8 cellular contexts compared by ENCODE assay signal in genomic region chr1:228108742-228109072, GRCh38. TPM values are rescaled to one million over a fixed set of nuclear protein-coding genes. Genes with fewer than 3 reads are reported as not detected.
DNase-seq lines count a peak whose midpoint lies in the region; ATAC-seq and TF ChIP-seq lines count a peak whose summit lies in the region.

No MANE protein-coding gene starts in this region.

- peak overlapping the region; percentile 79 for H3K9ac ChIP-seq in iPS-15b (ENCODE audit: low read depth, low read length)
- peak overlapping the region; percentile 56 to 94 (median 89) for H3K9ac ChIP-seq in subcutaneous abdominal adipose tissue (ENCODE audit: low read length in 5 of 5)

- peak overlapping the region; percentile 88 for H3K4me3 ChIP-seq in iPS-15b (ENCODE audit: low read depth, low read length)
- H3K4me3 ChIP-seq in subcutaneous abdominal adipose tissue (ENCODE audit: low read depth in 1 of 5, low read length in 5 of 5) = peak overlapping the region; percentile 87 to 99 (median 95)

- DNase-seq in DMS53 (lab: John Stamatoyannopoulos, UW) (peak; percentile 40), DMS53 treated with DMSO at 0.1 percent for 48 hours (lab: John Stamatoyannopoulos, UW; ENCODE audit: unreplicated experiment) (no peak), WTC11 (ENCODE audit: low spot score) (no peak), NCI-H2227 (lab: John Stamatoyannopoulos, UW; ENCODE audit: unreplicated experiment) (no peak), GM13976 (ENCODE audit: low spot score) (no peak), DMS 273 treated with DMSO at 0.1 percent for 48 hours (lab: John Stamatoyannopoulos, UW) (no peak)

- POLR2A ChIA-PET in WTC11 (lab: Charles Lee) = no interaction called here

- in situ Hi-C loops in GM13976 (cut with MboI; ENCODE audit: low sequenced_read_pairs, unreplicated experiment) = no loop called here

- H3K9me3 Mint-ChIP-seq in WTC11 = no peaks in the 10 kb centered on the region

- H3K9me3 ChIP-seq in iPS-15b (ENCODE audit: control insufficient read depth, insufficient read depth, low read length) (no peaks in the 10 kb centered on the region), subcutaneous abdominal adipose tissue (ENCODE audit: control insufficient read depth in 5 of 5, low read length in 5 of 5) (no peaks in the 10 kb centered on the region)

- H3K27me3 ChIP-seq in iPS-15b (ENCODE audit: control insufficient read depth, insufficient read depth, low read length) (no peaks in the 10 kb centered on the region), subcutaneous abdominal adipose tissue (ENCODE audit: control insufficient read depth in 5 of 5, insufficient read depth in 4 of 5, low read length in 5 of 5) (no peaks in the 10 kb centered on the region)

- H3K4me3 Mint-ChIP-seq in WTC11 = peak overlapping the region; percentile 89

- TF ChIP-seq CTCF in WTC11 (IDR thresholded peaks at IDR 0.05) (no peak), GM13976 (IDR thresholded peaks at IDR 0.05; ENCODE audit: borderline replicate concordance, control extremely low read depth, extremely low read depth, insufficient read depth, missing control alignments) (no peak)

- peak overlapping the region; percentile 36 for H3K27ac Mint-ChIP-seq in WTC11

- H3K36me3 ChIP-seq in iPS-15b (ENCODE audit: control insufficient read depth, insufficient read depth, low read length) = peaks cover 6% of the 10 kb centered on the region
- peaks cover 0 to 28% (median 21%) of the 10 kb centered on the region in 5 donors for H3K36me3 ChIP-seq in subcutaneous abdominal adipose tissue (ENCODE audit: control insufficient read depth in 5 of 5, insufficient read depth in 5 of 5, low read length in 5 of 5)

- CTCF ChIA-PET in WTC11 (lab: Charles Lee) = no interaction called here

- H3K27ac ChIP-seq in subcutaneous abdominal adipose tissue (ENCODE audit: low read depth, low read length) = peak overlapping the region; percentile 84

- no peak for ATAC-seq in WTC11

- H3K4me1 ChIP-seq in iPS-15b (ENCODE audit: control insufficient read depth, insufficient read depth, low read length) = no peaks in the 10 kb centered on the region
- H3K4me1 ChIP-seq in subcutaneous abdominal adipose tissue (ENCODE audit: control insufficient read depth in 5 of 5, insufficient read depth in 5 of 5, low read length in 5 of 5) = peaks cover 5 to 34% (median 30%) of the 10 kb centered on the region in 5 donors

- peaks cover 13% of the 10 kb centered on the region for H3K4me1 Mint-ChIP-seq in WTC11

- H3K36me3 Mint-ChIP-seq in WTC11 = peaks cover 13% of the 10 kb centered on the region

- H3K27me3 Mint-ChIP-seq in WTC11 (ENCODE audit: low read depth) = peaks cover 23% of the 10 kb centered on the region

TF ChIP-seq in WTC11, 78 proteins besides CTCF, POLR2A, EP300 and RAD21:
- TF ChIP-seq USF1 (CRISPR knock-in tag; IDR thresholded peaks at IDR 0.05) (no peak), ESRRA (CRISPR knock-in tag; IDR thresholded peaks at IDR 0.05; ENCODE audit: borderline replicate concordance) (0 out of 2 replicates have a peak, but pooled peaks have one; percentile 36), RELA (CRISPR knock-in tag; IDR thresholded peaks at IDR 0.05; ENCODE audit: borderline replicate concordance) (0 out of 2 replicates have a peak, but pooled peaks have one; percentile 46), JAZF1 (CRISPR knock-in tag; IDR thresholded peaks at IDR 0.05) (no peak), KAT7 (CRISPR knock-in tag; IDR thresholded peaks at IDR 0.05; ENCODE audit: borderline replicate concordance) (0 out of 2 replicates have a peak, but pooled peaks have one; percentile 69)

RNA-seq across cellular contexts. Expression of gene MRPL55, which starts 0.4 kb away (rescaled TPM):
- total RNA-seq in WTC11 (2021) = 65.8 to 70.5 TPM (median 66.9 TPM) in 3 replicates

RNA-seq across cellular contexts. Expression of gene C1orf35, which starts 5.6 kb away (rescaled TPM):
- 30.0 to 33.8 TPM (median 30.7 TPM) in 3 replicates for total RNA-seq in WTC11 (2021)

RNA-seq across cellular contexts. Expression of gene ARF1, which starts 26.2 kb away (rescaled TPM):
- 295 to 330 TPM (median 300 TPM) in 3 replicates for total RNA-seq in WTC11 (2021)

RNA-seq across cellular contexts. Expression of gene GUK1, which starts 31.4 kb away (rescaled TPM):
- 110 to 112 TPM (median 111 TPM) in 3 replicates for total RNA-seq in WTC11 (2021)

RNA-seq across cellular contexts. Expression of gene GJC2, which starts 41.0 kb away (rescaled TPM):
- 0.72 to 1.2 TPM (median 0.87 TPM) in 3 replicates for total RNA-seq in WTC11 (2021)
